In genomic region chr12:18521461-18521860, GRCh38 we compare ENCODE assay signal across 21 cellular contexts.
A peak's percentile ranks its signal among the peaks of the same experiment; 100 is the strongest.
DNase-seq lines count a peak whose midpoint lies in the region; ATAC-seq and TF ChIP-seq lines count a peak whose summit lies in the region.
"Had no signal": no experiment of that assay in that cellular context is flagged by ENCODE, and none has a peak within 500 bp of the region (broad histone marks: within the 10 kb centered on the region; RNA-seq: fewer than 3 reads in every experiment).

No MANE protein-coding gene starts in this region.

- TF ChIP-seq CTCF in WERI-Rb-1 (IDR thresholded peaks at IDR 0.05; ENCODE audit: low read depth, low read length) (no peak), hepatocyte (IDR thresholded peaks at IDR 0.05; ENCODE audit: poor library complexity) (no peak), mesothelial cell of epicardium (IDR thresholded peaks at IDR 0.05; ENCODE audit: unreplicated experiment) (no peak)

- H3K27me3 ChIP-seq in WERI-Rb-1 (ENCODE audit: insufficient read depth, low read depth, severe bottlenecking): no peaks in the 10 kb centered on the region
- H3K27me3 ChIP-seq in hepatocyte: no peaks in the 10 kb centered on the region
- H3K27me3 ChIP-seq: BLaER1 treated with 17β-estradiol and CSF1 and Interleukin-3, amounts not matched to agents 10 nM and 100 nM had no signal

- intact Hi-C loops in posterior vena cava (cut with DNase I): no loop called here

- H3K4me3 Mint-ChIP-seq in mesothelial cell of epicardium: no peak overlapping the region
- H3K4me3 Mint-ChIP-seq: B cell; CD14-positive monocyte; CD4-positive, alpha-beta T cell; CD8-positive, alpha-beta memory T cell had no signal

- DNase-seq in NCI-H82 (lab: John Stamatoyannopoulos, UW): peak; percentile 3
- no peak for DNase-seq in NCI-H82 treated with DMSO at 0.1 percent for 48 hours (lab: John Stamatoyannopoulos, UW; ENCODE audit: unreplicated experiment)
- DNase-seq in WERI-Rb-1: peak; percentile 6
- peak; percentile 6 for DNase-seq in hepatocyte (ENCODE audit: low spot score)
- peak; percentile 53 for DNase-seq in posterior vena cava (ENCODE audit: low spot score)
- DNase-seq in mesothelial cell of epicardium (ENCODE audit: low spot score in 2 of 2, unreplicated experiment in 2 of 2): no peak
- DNase-seq: CD4-positive, alpha-beta T cell; CD8-positive, alpha-beta memory T cell; DMS 273 treated with DMSO at 0.1 percent for 48 hours; DMS79; EL; GF-D8; GOT3; H7; HCEC 1CT had no signal

- peaks cover 10% of the 10 kb centered on the region for H3K36me3 Mint-ChIP-seq in mesothelial cell of epicardium
- H3K36me3 Mint-ChIP-seq: CD14-positive monocyte had no signal

- no peaks in the 10 kb centered on the region for H3K4me1 ChIP-seq in hepatocyte (ENCODE audit: insufficient read depth)
- H3K4me1 ChIP-seq: BLaER1 treated with 17β-estradiol and CSF1 and Interleukin-3, amounts not matched to agents 10 nM and 100 nM had no signal

- H2AFZ ChIP-seq in hepatocyte: no peak overlapping the region

- H3K4me3 ChIP-seq in WERI-Rb-1 (ENCODE audit: low read depth, low read length) (no peak overlapping the region), hepatocyte (no peak overlapping the region)
- H3K4me3 ChIP-seq: BLaER1 treated with 17β-estradiol and CSF1 and Interleukin-3, amounts not matched to agents 10 nM and 100 nM had no signal

- H3K4me1 Mint-ChIP-seq in mesothelial cell of epicardium: no peaks in the 10 kb centered on the region
- H3K4me1 Mint-ChIP-seq: B cell; CD14-positive monocyte; CD8-positive, alpha-beta memory T cell had no signal

- no peaks in the 10 kb centered on the region for H3K9me2 ChIP-seq in hepatocyte (replicated peaks; ENCODE audit: insufficient read depth)

- peaks cover 53% of the 10 kb centered on the region for H3K9me3 Mint-ChIP-seq in mesothelial cell of epicardium

- 94% methylated on average over 6 of the region's 6 CpGs for WGBS in hepatocyte (ENCODE audit: low lambda C conversion rate, missing lambda C conversion rate)

- no peaks in the 10 kb centered on the region for H3K27me3 Mint-ChIP-seq in mesothelial cell of epicardium (ENCODE audit: low read depth)
- H3K27me3 Mint-ChIP-seq: B cell; CD4-positive, alpha-beta T cell; CD8-positive, alpha-beta memory T cell had no signal

- no peaks in the 10 kb centered on the region for H4K20me1 ChIP-seq in hepatocyte (ENCODE audit: insufficient read depth, poor library complexity, severe bottlenecking)
- H4K20me1 ChIP-seq: BLaER1 treated with 17β-estradiol and CSF1 and Interleukin-3, amounts not matched to agents 10 nM and 100 nM had no signal

- no peak overlapping the region for H3K4me2 ChIP-seq in hepatocyte
- H3K4me2 ChIP-seq: BLaER1 treated with 17β-estradiol and CSF1 and Interleukin-3, amounts not matched to agents 10 nM and 100 nM had no signal

- no peak for ATAC-seq in HG02798 (IDR thresholded peaks at IDR 0.05; ENCODE audit: poor library complexity, unreplicated experiment)
- ATAC-seq in HG02885 (IDR thresholded peaks at IDR 0.05; ENCODE audit: poor library complexity, unreplicated experiment): no peak

- no peak overlapping the region for H3K27ac Mint-ChIP-seq in mesothelial cell of epicardium
- H3K27ac Mint-ChIP-seq: B cell; CD14-positive monocyte; CD4-positive, alpha-beta T cell; CD8-positive, alpha-beta memory T cell had no signal

- H3K27ac ChIP-seq in WERI-Rb-1 (no peak overlapping the region), hepatocyte (no peak overlapping the region)
- H3K27ac ChIP-seq: 22Rv1; BLaER1 treated with 17β-estradiol and CSF1 and Interleukin-3, amounts not matched to agents 10 nM and 100 nM had no signal

- H3K36me3 ChIP-seq in WERI-Rb-1 (no peaks in the 10 kb centered on the region), hepatocyte (replicated peaks; ENCODE audit: insufficient read depth, low read depth) (no peaks in the 10 kb centered on the region)

- H3K79me2 ChIP-seq in hepatocyte: no peaks in the 10 kb centered on the region

- H3K9me3 ChIP-seq in WERI-Rb-1 (ENCODE audit: severe bottlenecking): peaks cover 12% of the 10 kb centered on the region
- H3K9me3 ChIP-seq in hepatocyte (ENCODE audit: low read depth): no peaks in the 10 kb centered on the region

Comparison
In these comparisons a context has a peak if more than half of its experiments do, and no peak if none do; other contexts are left out.
1. DNase-seq: peak in NCI-H82 (single experiment), WERI-Rb-1 (single experiment), hepatocyte (single experiment) and posterior vena cava (single experiment); none in NCI-H82 treated with DMSO at 0.1 percent for 48 hours (single experiment) and mesothelial cell of epicardium (0 of 2).